In the genomic region with DNA sequence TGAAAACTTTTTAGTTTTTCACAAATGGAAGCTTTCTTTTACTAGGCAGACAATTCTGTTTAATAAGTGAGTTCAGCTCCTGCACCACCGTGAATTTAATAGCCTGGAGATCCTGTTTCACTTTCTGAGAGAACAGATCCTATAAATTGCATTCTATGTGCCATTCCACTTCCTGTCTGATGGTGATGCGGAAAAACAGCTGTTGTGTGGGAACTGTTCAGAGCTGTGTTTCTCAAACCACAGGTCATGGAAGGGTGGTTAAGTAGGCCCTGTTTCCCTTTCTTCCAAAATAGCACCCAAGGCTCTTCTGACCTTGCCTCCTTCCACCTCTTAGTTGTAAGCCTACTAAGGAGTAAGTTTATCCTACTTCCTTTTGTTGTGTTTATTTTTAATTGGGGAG, we compare ENCODE assay signal across 9 cellular contexts.
DNase-seq lines count a peak whose midpoint lies in the region; ATAC-seq and TF ChIP-seq lines count a peak whose summit lies in the region.
"Had no signal": no experiment of that assay in that cellular context is flagged by ENCODE, and none has a peak within 500 bp of the region (broad histone marks: within the 10 kb centered on the region; RNA-seq: fewer than 3 reads in every experiment).

No MANE protein-coding gene starts in this region.

- peaks cover 16 to 42% of the 10 kb centered on the region in 2 donors for H3K4me1 ChIP-seq in gastrocnemius medialis

- no peaks in the 10 kb centered on the region for H3K27me3 Mint-ChIP-seq in chondrocyte (ENCODE audit: low read depth)

- no peaks in the 10 kb centered on the region for H3K36me3 Mint-ChIP-seq in chondrocyte (ENCODE audit: low read depth)

- no peak for TF ChIP-seq CTCF in chondrocyte (IDR thresholded peaks at IDR 0.05)
- TF ChIP-seq CTCF in gastrocnemius medialis (IDR thresholded peaks at IDR 0.05 in 4 of 5, conservative IDR thresholded peaks at IDR 0.05 in 1 of 5) = no peak

- in situ Hi-C loops in gastrocnemius medialis (cut with MboI; ENCODE audit: low sequenced_read_pairs in 4 of 4) = loop anchor here (5.0 to 25.0 kb wide), 7 partner anchors 255 to 1230 kb away; no protein-coding TSS in a partner anchor

- no peaks in the 10 kb centered on the region for H3K9me3 Mint-ChIP-seq in chondrocyte (ENCODE audit: low read depth)

- no peak for TF ChIP-seq POLR2A in gastrocnemius medialis (IDR thresholded peaks at IDR 0.05)

- DNase-seq in DMS153 treated with DMSO at 0.1 percent for 48 hours (lab: John Stamatoyannopoulos, UW; ENCODE audit: unreplicated experiment) = peak; percentile 53
- DNase-seq in chondrocyte (ENCODE audit: low spot score) = no peak
- DNase-seq in gastrocnemius medialis = peak; percentile 10 to 36
- DNase-seq in activated naive CD4-positive, alpha-beta T cell treated with Interleukin-2 at 50 U/mL for 16 hours = no peak
- DNase-seq in activated CD4-positive, alpha-beta T cell treated with anti-CD3 and anti-CD28 coated beads for 48 hours = no peak
- no peak for DNase-seq in NCI-H2196 treated with DMSO at 0.1 percent for 48 hours (lab: John Stamatoyannopoulos, UW; ENCODE audit: unreplicated experiment)

- H3K36me3 ChIP-seq in gastrocnemius medialis = no peaks in the 10 kb centered on the region

- ATAC-seq in GM21515 (IDR thresholded peaks at IDR 0.05; ENCODE audit: unreplicated experiment) = peak; percentile 76
- ATAC-seq in HG03575 (IDR thresholded peaks at IDR 0.05; ENCODE audit: extremely low read depth, insufficient number of reproducible peaks, low FRiP score, unreplicated experiment) = peak; percentile 66
- peak; percentile 51 to 83 for ATAC-seq in gastrocnemius medialis

- no peak overlapping the region for H3K4me3 ChIP-seq in gastrocnemius medialis

- H3K27ac ChIP-seq in gastrocnemius medialis = peak overlapping the region; percentile 58 to 85 (median 70)
- H3K27ac ChIP-seq: epithelial cell of prostate had no signal

- H3K27ac Mint-ChIP-seq in chondrocyte (ENCODE audit: unreplicated experiment) = peak overlapping the region; percentile 88

- no peaks in the 10 kb centered on the region for H3K9me3 ChIP-seq in gastrocnemius medialis

- no peaks in the 10 kb centered on the region for H3K27me3 ChIP-seq in gastrocnemius medialis

- intact Hi-C loops in gastrocnemius medialis (cut with DNase I; ENCODE audit: low total_unique reads) = loop anchor here (5.0 to 10.0 kb wide), 4 partner anchors 255 to 1225 kb away; no protein-coding TSS in a partner anchor

- peaks cover 27% of the 10 kb centered on the region for H3K4me1 Mint-ChIP-seq in chondrocyte (ENCODE audit: low read depth)

- no peak overlapping the region for H3K4me3 Mint-ChIP-seq in chondrocyte (ENCODE audit: unreplicated experiment)

Comparison
In these comparisons a context has a peak if more than half of its experiments do, and no peak if none do; other contexts are left out.
1. DNase-seq: peak in DMS153 treated with DMSO at 0.1 percent for 48 hours (single experiment) and gastrocnemius medialis (2 of 2); none in chondrocyte (single experiment), activated naive CD4-positive, alpha-beta T cell treated with Interleukin-2 at 50 U/mL for 16 hours (single experiment), activated CD4-positive, alpha-beta T cell treated with anti-CD3 and anti-CD28 coated beads for 48 hours (single experiment) and NCI-H2196 treated with DMSO at 0.1 percent for 48 hours (single experiment).
2. Peak in every context shown above with its lines, with median percentiles within 50 percentile points of each other: ATAC-seq.